1 cellular context compared by ENCODE assay signal in genomic region chr6:170438402-170438753, GRCh38.
A peak's percentile ranks its signal among the peaks of the same experiment; 100 is the strongest.
TF ChIP-seq lines count a peak whose summit lies in the region.

No MANE protein-coding gene starts in this region.

TF ChIP-seq in GM12878, 131 proteins besides CTCF, POLR2A, EP300 and RAD21 (continued from another document):
- TF ChIP-seq CUX1 (IDR thresholded peaks at IDR 0.05; ENCODE audit: insufficient replicate concordance, low read depth, low read length), result no peak
- TF ChIP-seq E2F8 (IDR thresholded peaks at IDR 0.05; ENCODE audit: low read depth, partially characterized antibody), result no peak
- TF ChIP-seq ZNF622 (IDR thresholded peaks at IDR 0.05), result no peak
- no peak for TF ChIP-seq CBX3 (IDR thresholded peaks at IDR 0.05; ENCODE audit: borderline replicate concordance, low read depth)
- TF ChIP-seq NBN (IDR thresholded peaks at IDR 0.05), result no peak
- peak; percentile 87 for TF ChIP-seq BMI1 (IDR thresholded peaks at IDR 0.05; ENCODE audit: borderline replicate concordance)
- no peak for TF ChIP-seq CEBPB (IDR thresholded peaks at IDR 0.05; ENCODE audit: borderline replicate concordance in 1 of 2, low read depth in 2 of 2, low read length in 2 of 2)
- no peak for TF ChIP-seq IKZF2 (IDR thresholded peaks at IDR 0.05)
- no peak for TF ChIP-seq CEBPZ (IDR thresholded peaks at IDR 0.05; ENCODE audit: low read depth, low read length)
- no peak for TF ChIP-seq RUNX3 (IDR thresholded peaks at IDR 0.05; ENCODE audit: low read length)
- 0 out of 2 replicates have a peak, but pooled peaks have one; percentile 11 for TF ChIP-seq HDGF (IDR thresholded peaks at IDR 0.05)
- no peak for TF ChIP-seq YBX1 (IDR thresholded peaks at IDR 0.05)
- no peak for TF ChIP-seq SMAD5 (IDR thresholded peaks at IDR 0.05; ENCODE audit: low read depth)
